Comparison of ENCODE assay signal across 8 cellular contexts in genomic region chr10:77637986-77638765, GRCh38. TPM values are rescaled to one million over a fixed set of nuclear protein-coding genes. Genes with fewer than 3 reads are reported as not detected.
DNase-seq lines count a peak whose midpoint lies in the region; ATAC-seq and TF ChIP-seq lines count a peak whose summit lies in the region.

No MANE protein-coding gene starts in this region.

- peaks cover 3% of the 10 kb centered on the region for H3K4me1 Mint-ChIP-seq in activated CD4-positive, alpha-beta T cell treated with anti-CD3 and anti-CD28 coated beads, Interleukin-2, amount 10 ng/mL, durations not matched to agents 7 days and 5 days
- H3K4me1 Mint-ChIP-seq in T-helper 17 cell: peaks cover 17% of the 10 kb centered on the region

- H3K4me3 Mint-ChIP-seq in activated CD4-positive, alpha-beta T cell treated with anti-CD3 and anti-CD28 coated beads, Interleukin-2, amount 10 ng/mL, durations not matched to agents 7 days and 5 days: no peak overlapping the region
- H3K4me3 Mint-ChIP-seq in T-helper 17 cell: no peak overlapping the region

- peaks cover 73% of the 10 kb centered on the region for H3K27me3 Mint-ChIP-seq in activated CD4-positive, alpha-beta T cell treated with anti-CD3 and anti-CD28 coated beads, Interleukin-2, amount 10 ng/mL, durations not matched to agents 7 days and 5 days
- H3K27me3 Mint-ChIP-seq in T-helper 17 cell: peaks cover 79% of the 10 kb centered on the region

- TF ChIP-seq POLR2A in prostate gland (IDR thresholded peaks at IDR 0.05): no peak

- H3K36me3 Mint-ChIP-seq in activated CD4-positive, alpha-beta T cell treated with anti-CD3 and anti-CD28 coated beads, Interleukin-2, amount 10 ng/mL, durations not matched to agents 7 days and 5 days (ENCODE audit: low read depth): no peaks in the 10 kb centered on the region
- H3K36me3 Mint-ChIP-seq in T-helper 17 cell (ENCODE audit: low read depth): peaks cover 2% of the 10 kb centered on the region

- H3K9me3 Mint-ChIP-seq in activated CD4-positive, alpha-beta T cell treated with anti-CD3 and anti-CD28 coated beads, Interleukin-2, amount 10 ng/mL, durations not matched to agents 7 days and 5 days: no peaks in the 10 kb centered on the region

- H3K27ac Mint-ChIP-seq in activated CD4-positive, alpha-beta T cell treated with anti-CD3 and anti-CD28 coated beads, Interleukin-2, amount 10 ng/mL, durations not matched to agents 7 days and 5 days: peak overlapping the region; percentile 54
- no peak overlapping the region for H3K27ac Mint-ChIP-seq in T-helper 17 cell

- POLR2A ChIA-PET in activated CD4-positive, alpha-beta T cell treated with anti-CD3 and anti-CD28 coated beads, Interleukin-2, amount 10 ng/mL, durations not matched to agents 7 days and 5 days (lab: Charles Lee): no interaction called here

- WGBS in prostate gland: 2% methylated on average over 61 of the region's 104 CpGs

- H3K9me3 ChIP-seq in prostate gland (no peaks in the 10 kb centered on the region), T-helper 17 cell (ENCODE audit: control insufficient read depth, low read length, poor library complexity, severe bottlenecking) (no peaks in the 10 kb centered on the region)

- DNase-seq in activated CD4-positive, alpha-beta T cell treated with anti-CD3 and anti-CD28 coated beads, Interleukin-2, amount 10 ng/mL, durations not matched to agents 7 days and 5 days: no peak
- no peak for DNase-seq in activated CD4-positive, alpha-beta T cell treated with anti-CD3 and anti-CD28 coated beads, Interleukin-2, amount 50 U/mL, for 1 hour
- DNase-seq in SK-N-DZ (ENCODE audit: low spot score) (peak; percentile 30), germinal center (ENCODE audit: low spot score) (peak; percentile 35), prostate gland (ENCODE audit: low spot score) (no peak), mucosa of gallbladder (ENCODE audit: low spot score) (no peak), T-helper 17 cell (no peak)

- peak overlapping the region; percentile 48 to 50 for H3K4me3 ChIP-seq in prostate gland

- H3K27me3 ChIP-seq in prostate gland (replicated peaks; ENCODE audit: insufficient read depth): peaks cover 18% of the 10 kb centered on the region

- no peaks in the 10 kb centered on the region for H3K4me1 ChIP-seq in prostate gland (replicated peaks)

- CTCF ChIA-PET in activated CD4-positive, alpha-beta T cell treated with anti-CD3 and anti-CD28 coated beads, Interleukin-2, amount 10 ng/mL, durations not matched to agents 7 days and 5 days (lab: Charles Lee): no interaction called here

- peak in 1 of 4 experiments; percentile 3 for TF ChIP-seq CTCF in prostate gland (IDR thresholded peaks at IDR 0.05)

- intact Hi-C loops in prostate gland (cut with DNase I): loop anchor here (5.0 kb wide), 3 partner anchors 46 to 246 kb away; no protein-coding TSS in a partner anchor

- no peaks in the 10 kb centered on the region for H3K36me3 ChIP-seq in prostate gland

- H3K27ac ChIP-seq in prostate gland: peak overlapping the region; percentile 54 to 66

- no peak for ATAC-seq in GM18909 (IDR thresholded peaks at IDR 0.05; ENCODE audit: poor library complexity, unreplicated experiment)
- no peak for ATAC-seq in T-helper 17 cell

RNA-seq across cellular contexts. Expression of gene KCNMA1, which starts 0.6 kb away (rescaled TPM):
- not detected for total RNA-seq in activated CD4-positive, alpha-beta T cell treated with anti-CD3 and anti-CD28 coated beads, Interleukin-2, amount 10 ng/mL, durations not matched to agents 7 days and 5 days
- 2.3 and 2.7 TPM in 2 replicates for polyA plus RNA-seq in SK-N-DZ (2014; cell fraction: cytosol; rRNA removed)
- polyA plus RNA-seq in SK-N-DZ (2014; cell fraction: nucleus; rRNA removed): 3.3 and 5.0 TPM in 2 replicates
- 10 to 100 TPM; 29.1 to 37.9 TPM for total RNA-seq in prostate gland
- 101 TPM for total RNA-seq in mucosa of gallbladder
- total RNA-seq in T-helper 17 cell: under 1 TPM in 1 of 2 donors, not detected in 1; 0.27 TPM

Comparison
In these comparisons a context has a peak if more than half of its experiments do, and no peak if none do; other contexts are left out.
1. DNase-seq: peak in SK-N-DZ (single experiment) and germinal center (single experiment); none in activated CD4-positive, alpha-beta T cell treated with anti-CD3 and anti-CD28 coated beads, Interleukin-2, amount 10 ng/mL, durations not matched to agents 7 days and 5 days (single experiment), activated CD4-positive, alpha-beta T cell treated with anti-CD3 and anti-CD28 coated beads, Interleukin-2, amount 50 U/mL, for 1 hour (single experiment), prostate gland (single experiment), mucosa of gallbladder (single experiment) and T-helper 17 cell (0 of 3).
2. RNA of gene KCNMA1, which starts 0.6 kb away (total RNA-seq): 101 TPM in mucosa of gallbladder (single experiment) and 29.1 to 37.9 TPM in prostate gland; 0.27 TPM in T-helper 17 cell and not detected in activated CD4-positive, alpha-beta T cell treated with anti-CD3 and anti-CD28 coated beads, Interleukin-2, amount 10 ng/mL, durations not matched to agents 7 days and 5 days; every median in the first group is over 10 times any median in the second.